8 cellular contexts compared by ENCODE assay signal in genomic region chr16:54927125-54928015, GRCh38. TPM values are rescaled to one million over a fixed set of nuclear protein-coding genes. Genes with fewer than 3 reads are reported as not detected.
A peak's percentile ranks its signal among the peaks of the same experiment; 100 is the strongest.
DNase-seq lines count a peak whose midpoint lies in the region; ATAC-seq and TF ChIP-seq lines count a peak whose summit lies in the region.

No MANE protein-coding gene starts in this region.

- H3K79me1 ChIP-seq in neuronal stem cell (ENCODE audit: low read depth, low read length), result peaks cover 2% of the 10 kb centered on the region

- H3K9ac ChIP-seq in DND-41 (ENCODE audit: low read depth, low read length) (peak overlapping the region; percentile 99), neuronal stem cell (ENCODE audit: low read depth, low read length, poor library complexity) (no peak overlapping the region)

- H3K23ac ChIP-seq in neuronal stem cell (ENCODE audit: low read depth, low read length, poor library complexity), result no peak overlapping the region

- H3K18ac ChIP-seq in neuronal stem cell (ENCODE audit: low read length), result no peak overlapping the region

- peaks cover 25% of the 10 kb centered on the region for H3K36me3 ChIP-seq in DND-41 (ENCODE audit: insufficient read depth, low read length)
- no peaks in the 10 kb centered on the region for H3K36me3 ChIP-seq in breast epithelium
- peaks cover 0 to 14% of the 10 kb centered on the region in 2 donors for H3K36me3 ChIP-seq in neuronal stem cell (replicated peaks in 1 of 2; ENCODE audit: control insufficient read depth in 2 of 2, insufficient read depth in 2 of 2, low read length in 2 of 2)

- peak overlapping the region; percentile 99 for H3K27ac ChIP-seq in DND-41 (ENCODE audit: low read length)
- peak overlapping the region; percentile 98 to 99 for H3K27ac ChIP-seq in breast epithelium
- no peak overlapping the region for H3K27ac ChIP-seq in neuronal stem cell (replicated peaks; ENCODE audit: low read length)

- TF ChIP-seq CTCF in DND-41 (IDR thresholded peaks at IDR 0.05; ENCODE audit: borderline replicate concordance, extremely low read depth, low read length, poor library complexity, severe bottlenecking), result no peak
- TF ChIP-seq CTCF in breast epithelium (IDR thresholded peaks at IDR 0.05), result no peak

- no peak overlapping the region for H3K14ac ChIP-seq in neuronal stem cell (ENCODE audit: low read length)

- H3K27me3 ChIP-seq in DND-41 (ENCODE audit: insufficient read depth, low read length, poor library complexity) (no peaks in the 10 kb centered on the region), breast epithelium (no peaks in the 10 kb centered on the region), neuronal stem cell (ENCODE audit: control insufficient read depth in 3 of 3, insufficient read depth in 3 of 3, low read depth in 1 of 3, low read length in 3 of 3) (peaks cover 0 to 10% (median 5%) of the 10 kb centered on the region in 3 experiments)

- H2BK12ac ChIP-seq in neuronal stem cell (ENCODE audit: low read length), result no peak overlapping the region

- DNase-seq in DND-41 (no peak), NCI-H1417 (lab: John Stamatoyannopoulos, UW) (peak; percentile 37 to 88 (median 46)), breast epithelium (ENCODE audit: low spot score in 2 of 2) (no peak), neuronal stem cell (ENCODE audit: low spot score) (no peak), LoVo (ENCODE audit: low spot score) (no peak), hepatic stellate cell (ENCODE audit: low spot score) (no peak)

- no peak overlapping the region for H2BK120ac ChIP-seq in neuronal stem cell (ENCODE audit: low read depth, low read length)

- peaks cover 88% of the 10 kb centered on the region for H3K79me2 ChIP-seq in DND-41 (ENCODE audit: insufficient read depth, low read length)

- no peak overlapping the region for H4K8ac ChIP-seq in neuronal stem cell (ENCODE audit: low read depth, low read length)

- TF ChIP-seq POLR2A in breast epithelium (IDR thresholded peaks at IDR 0.05), result no peak

- H3K4me2 ChIP-seq in DND-41 (ENCODE audit: insufficient read depth, low read length) (peak overlapping the region; percentile 71), neuronal stem cell (ENCODE audit: insufficient read depth, low read length, poor library complexity, severe bottlenecking) (peak overlapping the region; percentile 77)

- no peak overlapping the region for H2BK5ac ChIP-seq in neuronal stem cell (ENCODE audit: low read length)

- no peak overlapping the region for H2AK5ac ChIP-seq in neuronal stem cell (ENCODE audit: low read depth, low read length)

- peak overlapping the region; percentile 67 for H2AFZ ChIP-seq in DND-41 (ENCODE audit: low read depth, low read length)
- peak overlapping the region; percentile 33 for H2AFZ ChIP-seq in neuronal stem cell (ENCODE audit: low read length)

- H3K4me1 ChIP-seq in DND-41 (ENCODE audit: insufficient read depth, low read length) (peaks cover 48% of the 10 kb centered on the region), breast epithelium (peaks cover 0 to 3% of the 10 kb centered on the region in 2 donors), neuronal stem cell (ENCODE audit: control insufficient read depth in 2 of 2, insufficient read depth in 1 of 2, low read depth in 1 of 2, low read length in 2 of 2) (peaks cover 11 to 17% of the 10 kb centered on the region in 2 donors)

- no CpG with 5 or more reads among the region's 13 CpGs for WGBS in neuronal stem cell (ENCODE audit: extremely low coverage in 2 of 2, insufficient read length in 2 of 2, insufficient replicate concordance in 1 of 2), 2 donors

- intact Hi-C loops in breast epithelium (cut with DNase I; ENCODE audit: low total_unique reads), result no loop called here

- H4K20me1 ChIP-seq in DND-41 (ENCODE audit: insufficient read depth, low read length), result peaks cover 22% of the 10 kb centered on the region

- no peak overlapping the region for H2BK15ac ChIP-seq in neuronal stem cell (ENCODE audit: low read length)

- H4K91ac ChIP-seq in neuronal stem cell (ENCODE audit: low read depth, low read length, poor library complexity), result no peak overlapping the region

- H3K4ac ChIP-seq in neuronal stem cell (ENCODE audit: low read length), result no peak overlapping the region

- H3K9me3 ChIP-seq in DND-41 (ENCODE audit: insufficient read depth, low read length, severe bottlenecking) (no peaks in the 10 kb centered on the region), breast epithelium (no peaks in the 10 kb centered on the region), neuronal stem cell (replicated peaks in 1 of 2; ENCODE audit: control insufficient read depth in 2 of 2, insufficient read depth in 1 of 2, low read depth in 1 of 2, low read length in 2 of 2) (no peaks in the 10 kb centered on the region)

- peak overlapping the region; percentile 84 to 85 for H3K4me3 ChIP-seq in DND-41 (ENCODE audit: low read depth in 1 of 2, low read length in 2 of 2)
- peak overlapping the region; percentile 81 to 95 (median 88) for H3K4me3 ChIP-seq in breast epithelium
- H3K4me3 ChIP-seq in neuronal stem cell (ENCODE audit: low read length in 2 of 2), result peak overlapping the region; percentile 73 to 86

- no peak for ATAC-seq in DND-41 (ENCODE audit: insufficient read depth, low read depth)
- ATAC-seq in HG03175 (IDR thresholded peaks at IDR 0.05; ENCODE audit: unreplicated experiment), result no peak
- ATAC-seq in GM18873 (IDR thresholded peaks at IDR 0.05; ENCODE audit: low FRiP score, unreplicated experiment), result no peak

RNA-seq across cellular contexts. Expression of gene IRX5, which starts 3.3 kb away (rescaled TPM):
- total RNA-seq in breast epithelium, result 100 to 1,000 TPM in 1 of 3 donors, 10 to 100 TPM in 2; 10.9 to 119 (median 59.0) TPM
- 0.64 TPM for polyA plus RNA-seq in neuronal stem cell (2013, experiment 1 of 2)
- 0.57 TPM for polyA plus RNA-seq in neuronal stem cell (2013, experiment 2 of 2)

Comparison
In these comparisons a context has a peak if more than half of its experiments do, and no peak if none do; other contexts are left out.
1. DNase-seq: peak in NCI-H1417 (3 of 3); none in DND-41 (single experiment), breast epithelium (0 of 2), neuronal stem cell (single experiment), LoVo (single experiment) and hepatic stellate cell (single experiment).
2. Peak in every context shown above with its lines, with median percentiles within 50 percentile points of each other: H3K4me3 ChIP-seq.